1 cellular context compared by ENCODE assay signal in the genomic region with DNA sequence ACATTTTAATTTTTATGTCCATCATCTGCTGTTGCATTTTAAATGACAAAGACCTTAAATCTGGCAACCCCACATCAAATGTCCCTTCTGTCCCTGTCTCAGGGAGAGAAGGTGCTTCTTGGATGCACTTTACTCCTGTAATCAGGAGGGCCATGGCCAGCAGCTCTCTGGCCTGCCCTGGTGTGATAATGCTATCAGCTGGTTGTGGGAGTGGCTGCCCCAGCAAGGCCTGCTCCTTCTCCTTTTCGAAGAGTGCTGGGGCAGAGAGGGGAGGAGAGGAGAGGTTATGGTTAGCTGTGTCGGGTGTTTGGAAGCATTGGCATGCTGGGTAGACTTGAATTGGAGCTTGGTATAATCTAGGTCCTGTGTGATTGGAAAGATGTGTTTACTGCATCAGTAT.
TF ChIP-seq lines count a peak whose summit lies in the region.

No MANE protein-coding gene starts in this region.

TF ChIP-seq in GM23338, 12 proteins besides CTCF, POLR2A, EP300 and RAD21 (continued from another document):
- TF ChIP-seq ZNF462 (CRISPR knock-in tag; IDR thresholded peaks at IDR 0.05) (no peak), EZH2 (IDR thresholded peaks at IDR 0.05; ENCODE audit: low read depth, unreplicated experiment) (no peak), POLR2AphosphoS5 (IDR thresholded peaks at IDR 0.05; ENCODE audit: low read depth) (no peak), NANOG (IDR thresholded peaks at IDR 0.05; ENCODE audit: borderline replicate concordance) (no peak), ZNF114 (CRISPR knock-in tag; IDR thresholded peaks at IDR 0.05) (no peak), ZNF331 (CRISPR knock-in tag; IDR thresholded peaks at IDR 0.05; ENCODE audit: low read depth) (no peak), EZH2phosphoT487 (IDR thresholded peaks at IDR 0.05; ENCODE audit: unreplicated experiment) (no peak), STAT1 (IDR thresholded peaks at IDR 0.05; ENCODE audit: unreplicated experiment) (no peak)
